ENCODE assay signal across 27 cellular contexts in the genomic region with DNA sequence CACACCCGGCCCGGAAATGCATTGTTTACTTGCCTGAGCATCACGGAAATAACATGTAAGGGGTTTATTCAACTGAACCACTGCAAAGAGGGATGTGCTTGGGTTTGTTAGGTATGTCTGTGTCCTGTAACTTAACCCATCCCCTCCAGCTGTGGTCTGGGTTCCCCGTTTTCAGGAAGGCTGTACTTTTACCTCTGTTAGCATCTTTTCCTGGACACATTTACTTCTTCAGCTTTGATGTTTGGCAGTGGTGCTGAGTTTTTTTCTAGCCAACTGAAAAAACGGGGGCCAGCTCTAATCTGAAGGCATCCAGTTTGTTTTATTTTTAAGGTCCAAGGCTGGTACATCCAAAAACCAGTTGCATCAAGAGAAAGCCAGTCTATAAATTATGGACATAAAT.
"Had no signal": no experiment of that assay in that cellular context is flagged by ENCODE, and none has a peak within 500 bp of the region (broad histone marks: within the 10 kb centered on the region; RNA-seq: fewer than 3 reads in every experiment).

No MANE protein-coding gene starts in this region.

- H3K4me3 ChIP-seq: SJCRH30, SK-N-MC had no signal

- H3K9me3 ChIP-seq: SJCRH30 had no signal

- H3K27me3 ChIP-seq: brain microvascular endothelial cell, SJCRH30 had no signal

- H3K36me3 ChIP-seq: brain microvascular endothelial cell, SJCRH30 had no signal

- H3K4me1 ChIP-seq: SJCRH30 had no signal

- H3K27ac ChIP-seq: brain microvascular endothelial cell, SJCRH30, SK-N-MC had no signal

- DNase-seq: activated CD4-positive, alpha-beta T cell treated with anti-CD3 and anti-CD28 coated beads, Interleukin-2, amount 10 ng/mL, durations not matched to agents 24 days and 14 days; activated CD4-positive, alpha-beta T cell treated with anti-CD3 and anti-CD28 coated beads, Interleukin-2, amount 50 U/mL, for 48 hours; activated CD8-positive, alpha-beta T cell treated with anti-CD3 and anti-CD28 coated beads, Interleukin-2, amount 10 ng/mL, durations not matched to agents 7 days and 5 days; activated effector memory CD4-positive, alpha-beta T cell treated with anti-CD3 and anti-CD28 coated beads, Interleukin-2, amount 50 U/mL, for 16 hours; activated naive CD4-positive, alpha-beta T cell; activated naive CD4-positive, alpha-beta T cell treated with anti-CD3 and anti-CD28 coated beads, Interleukin-2, amount 50 U/mL, for 16 hours; activated naive CD8-positive, alpha-beta T cell treated with anti-CD3 and anti-CD28 coated beads for 36 hours; activated T-cell treated with anti-CD3 and anti-CD28 coated beads, Interleukin-2, amount 50 U/mL, for 48 hours; amniotic stem cell; aorta; brain microvascular endothelial cell; Karpas-422; KBM-7; NCI-H1105; NCI-H1417 treated with DMSO at 0.1 percent for 48 hours; NCI-H187 treated with DMSO at 0.1 percent for 48 hours; NCI-H2081; NCI-H2171 treated with DMSO at 0.1 percent for 48 hours; NCI-H2227 treated with DMSO at 0.1 percent for 48 hours; NCI-H446; NCI-H524; SHP77; SJCRH30; T1000 had no signal

- ATAC-seq: activated CD8-positive, alpha-beta T cell treated with anti-CD3 and anti-CD28 coated beads, Interleukin-2, amount 10 ng/mL, durations not matched to agents 7 days and 5 days; activated T-helper 17 cell treated with anti-CD3 and anti-CD28 coated beads, Interleukin-2, amount 50 U/mL, for 72 hours; Panc1 had no signal
